ENCODE assay signal across 23 cellular contexts in the genomic region with DNA sequence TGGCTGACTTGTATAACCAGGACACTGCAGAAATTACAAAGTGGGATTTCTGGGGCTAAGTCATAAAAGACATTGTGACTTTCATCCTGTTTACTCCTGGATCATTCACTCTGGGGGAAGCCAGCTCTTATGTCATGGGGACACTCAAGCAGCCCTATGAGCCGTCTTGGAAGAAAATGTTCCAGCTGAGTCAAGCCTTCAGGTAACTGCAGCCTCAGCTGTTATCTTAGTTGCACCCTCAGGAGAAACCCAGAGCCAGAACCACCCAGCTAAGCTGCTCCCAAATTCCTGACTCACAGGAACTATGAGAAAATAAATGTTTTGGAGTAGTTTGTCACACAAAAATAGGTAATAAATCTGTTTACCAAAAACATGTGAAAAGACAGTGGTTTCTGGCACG. TPM values are rescaled to one million over a fixed set of nuclear protein-coding genes. Genes with fewer than 3 reads are reported as not detected.
A peak's percentile ranks its signal among the peaks of the same experiment; 100 is the strongest.
DNase-seq lines count a peak whose midpoint lies in the region; ATAC-seq and TF ChIP-seq lines count a peak whose summit lies in the region.
"Had no signal": no experiment of that assay in that cellular context is flagged by ENCODE, and none has a peak within 500 bp of the region (broad histone marks: within the 10 kb centered on the region; RNA-seq: fewer than 3 reads in every experiment).

No MANE protein-coding gene starts in this region.

- H3K36me3 ChIP-seq in mammary epithelial cell (ENCODE audit: insufficient read depth, low read length) (no peaks in the 10 kb centered on the region), thyroid gland (no peaks in the 10 kb centered on the region)

- no peaks in the 10 kb centered on the region for H3K9me3 Mint-ChIP-seq in MCF 10A (ENCODE audit: unreplicated experiment)
- no peaks in the 10 kb centered on the region for H3K9me3 Mint-ChIP-seq in chondrocyte (ENCODE audit: low read depth)
- H3K9me3 Mint-ChIP-seq in mesothelial cell of epicardium = no peaks in the 10 kb centered on the region
- H3K9me3 Mint-ChIP-seq: GM23338, IgD-negative memory B cell had no signal

- H2AFZ ChIP-seq in mammary epithelial cell (ENCODE audit: low read depth, low read length) = no peak overlapping the region
- H2AFZ ChIP-seq: GM23338 had no signal

- H3K27me3 ChIP-seq in mammary epithelial cell (ENCODE audit: insufficient read depth, low read length) = no peaks in the 10 kb centered on the region
- no peaks in the 10 kb centered on the region for H3K27me3 ChIP-seq in thyroid gland

- H3K9ac ChIP-seq in mammary epithelial cell (ENCODE audit: insufficient read depth, low read length) = no peak overlapping the region

- peaks cover 2% of the 10 kb centered on the region for H3K79me2 ChIP-seq in mammary epithelial cell (ENCODE audit: insufficient read depth, low read length)

- TF ChIP-seq CTCF in mammary epithelial cell (conservative IDR thresholded peaks at IDR 0.05 in 1 of 2, IDR thresholded peaks at IDR 0.05 in 1 of 2; ENCODE audit: extremely low read depth in 1 of 2, insufficient read depth in 1 of 2, low read depth in 1 of 2, low read length in 2 of 2) (no peak), MCF 10A (IDR thresholded peaks at IDR 0.05; ENCODE audit: unreplicated experiment) (no peak), chondrocyte (IDR thresholded peaks at IDR 0.05) (no peak), mesothelial cell of epicardium (IDR thresholded peaks at IDR 0.05; ENCODE audit: unreplicated experiment) (no peak), thyroid gland (IDR thresholded peaks at IDR 0.05) (no peak)

- WGBS in mammary epithelial cell (ENCODE audit: low coverage, missing lambda C conversion rate) = 86% methylated on average over 2 of the region's 2 CpGs
- WGBS in thyroid gland, 2 donors = 58 to 80% methylated on average over 2 of the region's 2 CpGs

- dilution Hi-C loops in mammary epithelial cell (cut with HindIII; ENCODE audit: low sequenced_read_pairs) = no loop called here

- ATAC-seq in HG03135 (IDR thresholded peaks at IDR 0.05; ENCODE audit: unreplicated experiment) = no peak
- no peak for ATAC-seq in HG03039 (IDR thresholded peaks at IDR 0.05; ENCODE audit: unreplicated experiment)
- ATAC-seq: GM23338 had no signal

- DNase-seq in mammary epithelial cell (peak; percentile 5), MCF 10A (ENCODE audit: unreplicated experiment) (no peak), chondrocyte (ENCODE audit: low spot score) (no peak), mesothelial cell of epicardium (ENCODE audit: low spot score in 2 of 2, unreplicated experiment in 2 of 2) (no peak), thyroid gland (peak; percentile 38), DMS53 treated with DMSO at 0.1 percent for 48 hours (lab: John Stamatoyannopoulos, UW; ENCODE audit: unreplicated experiment) (no peak)
- DNase-seq: DMS79, HCEC 1CT, Kasumi-1, MM.1S, NCI-H1048, NCI-H1417 treated with DMSO at 0.1 percent for 48 hours, NCI-H187, NCI-H446 treated with DMSO at 0.1 percent for 48 hours, NCI-H526 treated with DMSO at 0.1 percent for 48 hours, OCI-M1, Right ventricle myocardium superior had no signal

- no peaks in the 10 kb centered on the region for H3K27me3 Mint-ChIP-seq in MCF 10A (ENCODE audit: insufficient read depth, unreplicated experiment)
- no peaks in the 10 kb centered on the region for H3K27me3 Mint-ChIP-seq in chondrocyte (ENCODE audit: low read depth)
- no peaks in the 10 kb centered on the region for H3K27me3 Mint-ChIP-seq in mesothelial cell of epicardium (ENCODE audit: low read depth)
- H3K27me3 Mint-ChIP-seq: IgD-negative memory B cell had no signal

- H3K4me3 Mint-ChIP-seq in MCF 10A (ENCODE audit: unreplicated experiment) (no peak overlapping the region), chondrocyte (ENCODE audit: unreplicated experiment) (no peak overlapping the region), mesothelial cell of epicardium (no peak overlapping the region)
- H3K4me3 Mint-ChIP-seq: CD14-positive monocyte, GM23338, IgD-negative memory B cell had no signal

- H3K4me1 ChIP-seq in mammary epithelial cell (ENCODE audit: insufficient read depth, low read length) (no peaks in the 10 kb centered on the region), thyroid gland (no peaks in the 10 kb centered on the region)

- H3K27ac ChIP-seq in mammary epithelial cell (ENCODE audit: insufficient read depth, low read depth, low read length) (no peak overlapping the region), thyroid gland (no peak overlapping the region)
- H3K27ac ChIP-seq: 22Rv1 had no signal

- CTCF ChIA-PET in mammary epithelial cell (lab: Charles Lee; ENCODE audit: low non-redundant PET) = no interaction called here
- CTCF ChIA-PET in MCF 10A (lab: Yijun Ruan, JAX) = no interaction called here

- H3K4me3 ChIP-seq in mammary epithelial cell (replicated peaks in 1 of 3; ENCODE audit: insufficient read depth in 1 of 3, low read depth in 2 of 3, low read length in 3 of 3) = no peak overlapping the region
- no peak overlapping the region for H3K4me3 ChIP-seq in thyroid gland (replicated peaks in 1 of 3)
- H3K4me3 ChIP-seq: GM23338 had no signal

- H3K27ac Mint-ChIP-seq in MCF 10A (ENCODE audit: low read depth, unreplicated experiment) (no peak overlapping the region), chondrocyte (ENCODE audit: unreplicated experiment) (peak overlapping the region; percentile 65), mesothelial cell of epicardium (peak overlapping the region; percentile 51)
- H3K27ac Mint-ChIP-seq: GM23338, IgD-negative memory B cell had no signal

- H3K36me3 Mint-ChIP-seq in MCF 10A (ENCODE audit: insufficient read depth, unreplicated experiment) = peaks cover 14% of the 10 kb centered on the region
- peaks cover 7% of the 10 kb centered on the region for H3K36me3 Mint-ChIP-seq in chondrocyte (ENCODE audit: low read depth)
- H3K36me3 Mint-ChIP-seq in mesothelial cell of epicardium = peaks cover 12% of the 10 kb centered on the region

- in situ Hi-C loops in mammary epithelial cell (cut with MboI; ENCODE audit: low sequenced_read_pairs in 2 of 2) = no loop called here

- H3K9me3 ChIP-seq in mammary epithelial cell (replicated peaks; ENCODE audit: insufficient read depth, low read length) (no peaks in the 10 kb centered on the region), thyroid gland (no peaks in the 10 kb centered on the region)

- H3K4me2 ChIP-seq in mammary epithelial cell (ENCODE audit: insufficient read depth, low read depth, low read length) = no peak overlapping the region
- H3K4me2 ChIP-seq: GM23338 had no signal

- H3K4me1 Mint-ChIP-seq in MCF 10A (ENCODE audit: insufficient read depth, unreplicated experiment) (peaks cover 11% of the 10 kb centered on the region), chondrocyte (ENCODE audit: low read depth) (peaks cover 6% of the 10 kb centered on the region), mesothelial cell of epicardium (peaks cover 9% of the 10 kb centered on the region)
- H3K4me1 Mint-ChIP-seq: GM23338 had no signal

- intact Hi-C loops in mammary epithelial cell (cut with micrococcal nuclease) (no loop called here), MCF 10A (cut with micrococcal nuclease) (no loop called here), thyroid gland (cut with DNase I) (no loop called here)

- no peak for TF ChIP-seq POLR2A in thyroid gland (IDR thresholded peaks at IDR 0.05)

- no peaks in the 10 kb centered on the region for H4K20me1 ChIP-seq in mammary epithelial cell (ENCODE audit: insufficient read depth, low read length)

- BruUV-seq in mammary epithelial cell (replicated peaks; lab: Mats Ljungman, UMichigan) (no TSS peak), MCF 10A (replicated peaks; lab: Mats Ljungman, UMichigan) (no TSS peak)

- POLR2A ChIA-PET in MCF 10A (lab: Yijun Ruan, JAX) = interaction anchor here (0.6 to 0.7 kb wide), 2 partner anchors 26 to 154 kb away, joined by 3 read pairs; no protein-coding TSS in a partner anchor

RNA-seq across cellular contexts. Expression of gene GXYLT1, which starts 43.1 kb away (rescaled TPM):
- total RNA-seq in mammary epithelial cell (10 to 100 TPM; 14.2 to 15.2 TPM), MCF 10A (2022) (12.4 and 14.6 TPM in 2 replicates), chondrocyte (9.8 to 12.6 TPM (median 11.6 TPM) in 3 replicates), mesothelial cell of epicardium (36.3 to 39.8 TPM (median 38.1 TPM) in 3 replicates), thyroid gland (10 to 100 TPM; 16.5 to 26.6 (median 20.6) TPM)
- 6.5 TPM for polyA plus RNA-seq in mammary epithelial cell
- polyA minus RNA-seq in mammary epithelial cell = 5.6 TPM

RNA-seq across cellular contexts. Expression of gene YAF2, which starts 50.2 kb away (rescaled TPM):
- total RNA-seq in mammary epithelial cell (10 to 100 TPM; 17.7 to 31.3 TPM), MCF 10A (2022) (37.2 and 49.6 TPM in 2 replicates), chondrocyte (31.2 to 35.4 TPM (median 32.2 TPM) in 3 replicates), mesothelial cell of epicardium (52.2 to 59.4 TPM (median 56.4 TPM) in 3 replicates), thyroid gland (10 to 100 TPM; 56.7 to 92.2 (median 70.5) TPM)
- 8.3 TPM for polyA plus RNA-seq in mammary epithelial cell
- polyA minus RNA-seq in mammary epithelial cell = 21.8 TPM

Comparison
In these comparisons a context has a peak if more than half of its experiments do, and no peak if none do; other contexts are left out.
1. DNase-seq: peak in mammary epithelial cell (single experiment) and thyroid gland (2 of 2); none in MCF 10A (single experiment), chondrocyte (single experiment), mesothelial cell of epicardium (0 of 2) and DMS53 treated with DMSO at 0.1 percent for 48 hours (single experiment).